Comparison of ENCODE assay signal across 11 cellular contexts in the genomic region with DNA sequence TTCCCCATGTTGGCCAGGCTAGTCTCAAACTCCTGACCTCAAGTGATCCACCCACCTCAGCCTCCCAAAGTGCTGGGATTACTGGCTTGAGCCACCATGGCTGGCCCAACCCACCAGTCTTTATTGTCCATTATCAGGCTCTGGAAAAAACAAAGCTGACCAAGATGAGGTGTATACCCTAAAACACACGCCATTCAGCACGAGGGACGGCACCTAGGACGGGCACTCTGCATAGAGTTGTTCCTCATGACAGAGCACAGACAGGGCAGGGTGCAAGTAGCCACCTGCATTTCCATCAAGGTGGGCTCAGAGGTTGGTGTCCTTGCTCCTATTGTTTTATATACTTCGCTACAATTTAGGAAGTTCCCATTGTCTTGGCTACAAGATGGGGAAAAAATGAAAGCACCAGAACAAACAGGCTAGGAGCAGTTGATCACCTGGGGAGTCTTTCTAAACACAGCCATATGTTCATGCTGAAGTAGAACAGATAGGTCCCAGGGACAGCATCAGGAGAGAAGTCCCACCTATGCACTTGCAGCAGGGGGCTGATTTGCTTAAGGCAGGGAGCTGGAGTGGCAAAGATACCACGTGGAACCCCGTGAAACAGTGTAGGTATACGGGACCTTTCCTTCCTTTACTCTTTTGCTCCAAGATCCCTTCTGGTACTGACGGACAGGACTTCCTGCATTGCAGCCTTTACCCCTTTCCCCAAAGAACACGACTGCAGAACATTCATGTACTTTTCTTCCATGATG. TPM values are rescaled to one million over a fixed set of nuclear protein-coding genes. Genes with fewer than 3 reads are reported as not detected.
"Had no signal": no experiment of that assay in that cellular context is flagged by ENCODE, and none has a peak within 500 bp of the region (broad histone marks: within the 10 kb centered on the region; RNA-seq: fewer than 3 reads in every experiment).

No MANE protein-coding gene starts in this region.

- H3K4me3 ChIP-seq: hepatocyte, skin epidermis had no signal

- H3K9me3 Mint-ChIP-seq: activated naive CD4-positive, alpha-beta T cell treated with anti-CD3 and anti-CD28 coated beads for 36 hours had no signal

- FAIRE-seq: colon, urothelium cell line had no signal

- H3K27me3 ChIP-seq: cardiac muscle cell had no signal

- H3K9me3 ChIP-seq: gastrocnemius medialis, neutrophil, stomach, thoracic aorta had no signal

- H3K27ac ChIP-seq: cardiac muscle cell, neutrophil, thoracic aorta, VCaP had no signal

- H3K27ac Mint-ChIP-seq: activated naive CD4-positive, alpha-beta T cell treated with anti-CD3 and anti-CD28 coated beads for 36 hours had no signal

RNA-seq across cellular contexts. Expression of a gene that starts 5.0 kb away (rescaled TPM):
- total RNA-seq: gastrocnemius medialis had no signal
